Comparison of ENCODE assay signal across 9 cellular contexts in the genomic region with DNA sequence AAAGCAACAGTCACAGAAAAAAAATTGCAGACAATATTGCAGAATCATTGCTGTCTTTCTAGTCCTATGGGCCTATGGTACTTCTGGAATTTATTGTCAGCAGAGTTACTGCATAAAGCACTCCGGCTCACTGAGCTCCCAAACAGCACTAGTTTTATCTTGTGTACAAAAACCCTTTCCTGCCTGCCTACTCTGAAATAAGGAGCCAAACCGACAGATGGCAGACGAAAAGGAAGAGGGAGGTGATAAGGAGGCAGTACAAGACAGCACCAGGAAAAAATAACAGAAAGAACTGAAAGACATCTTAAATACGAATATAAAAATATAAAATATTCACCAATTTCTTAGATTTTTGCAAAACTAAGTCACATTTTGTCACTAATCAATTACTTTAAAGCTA. TPM values are rescaled to one million over a fixed set of nuclear protein-coding genes. Genes with fewer than 3 reads are reported as not detected.
A peak's percentile ranks its signal among the peaks of the same experiment; 100 is the strongest.
DNase-seq lines count a peak whose midpoint lies in the region; ATAC-seq lines count a peak whose summit lies in the region.
"Had no signal": no experiment of that assay in that cellular context is flagged by ENCODE, and none has a peak within 500 bp of the region (broad histone marks: within the 10 kb centered on the region; RNA-seq: fewer than 3 reads in every experiment).

No MANE protein-coding gene starts in this region.

- H3K79me1 ChIP-seq in mesenchymal stem cell (replicated peaks; ENCODE audit: low read length, poor library complexity, severe bottlenecking), result peaks cover 29% of the 10 kb centered on the region

- H4K91ac ChIP-seq in mesenchymal stem cell (ENCODE audit: low read length), result no peak overlapping the region

- no peak overlapping the region for H3K4me2 ChIP-seq in mesenchymal stem cell (ENCODE audit: low read length, poor library complexity, severe bottlenecking)

- H3K14ac ChIP-seq in mesenchymal stem cell (ENCODE audit: low read length in 2 of 2), result no peak overlapping the region

- no peak overlapping the region for H2AFZ ChIP-seq in mesenchymal stem cell (ENCODE audit: low read depth, low read length)

- in situ Hi-C loops in G401 (cut with HindIII; ENCODE audit: low sequenced_read_pairs), result no loop called here

- H3K4me1 ChIP-seq in mesenchymal stem cell (ENCODE audit: control insufficient read depth, insufficient read depth, low read depth, low read length), result no peaks in the 10 kb centered on the region
- peaks cover 9% of the 10 kb centered on the region for H3K4me1 ChIP-seq in effector memory CD4-positive, alpha-beta T cell (ENCODE audit: control insufficient read depth, insufficient read depth, low read length, poor library complexity, severe bottlenecking)

- no peak overlapping the region for H4K8ac ChIP-seq in mesenchymal stem cell (ENCODE audit: low read length)

- no peaks in the 10 kb centered on the region for H3K27me3 ChIP-seq in mesenchymal stem cell (ENCODE audit: control insufficient read depth in 1 of 2, insufficient read depth in 1 of 2, low read length in 2 of 2)
- H3K27me3 ChIP-seq in effector memory CD4-positive, alpha-beta T cell (replicated peaks; ENCODE audit: control insufficient read depth, insufficient read depth, low read length, poor library complexity, severe bottlenecking), result no peaks in the 10 kb centered on the region
- H3K27me3 ChIP-seq: spleen had no signal

- H2BK12ac ChIP-seq in mesenchymal stem cell (ENCODE audit: low read length in 2 of 2), result no peak overlapping the region

- H3K23ac ChIP-seq in mesenchymal stem cell (ENCODE audit: low read length in 2 of 2), result no peak overlapping the region

- H3K4ac ChIP-seq in mesenchymal stem cell (ENCODE audit: low read depth in 1 of 2, low read length in 2 of 2), result no peak overlapping the region

- DNase-seq in G401 (ENCODE audit: low spot score) (peak; percentile 87), NCI-H446 treated with DMSO at 0.1 percent for 48 hours (lab: John Stamatoyannopoulos, UW) (peak; percentile 29), cerebellar cortex (ENCODE audit: low spot score) (peak; percentile 84), mesenchymal stem cell (peak; percentile 48), EL (no peak)
- DNase-seq in effector memory CD4-positive, alpha-beta T cell, result no peak
- DNase-seq: NCI-H526 treated with DMSO at 0.1 percent for 48 hours, spleen had no signal

- H2BK5ac ChIP-seq in mesenchymal stem cell (ENCODE audit: low read depth, low read length, poor library complexity, severe bottlenecking), result no peak overlapping the region

- H3K36me3 ChIP-seq in mesenchymal stem cell (ENCODE audit: control insufficient read depth in 1 of 2, insufficient read depth in 2 of 2, low read depth in 1 of 2, low read length in 2 of 2), result no peaks in the 10 kb centered on the region
- no peaks in the 10 kb centered on the region for H3K36me3 ChIP-seq in effector memory CD4-positive, alpha-beta T cell (ENCODE audit: control insufficient read depth, insufficient read depth, low read length)
- H3K36me3 ChIP-seq: spleen had no signal

- H3K9me3 ChIP-seq in mesenchymal stem cell (ENCODE audit: control insufficient read depth, low read length), result no peaks in the 10 kb centered on the region
- H3K9me3 ChIP-seq in effector memory CD4-positive, alpha-beta T cell (ENCODE audit: control insufficient read depth, low read length), result no peaks in the 10 kb centered on the region
- H3K9me3 ChIP-seq: spleen had no signal

- no peak overlapping the region for H3K4me3 ChIP-seq in mesenchymal stem cell (ENCODE audit: insufficient read depth in 1 of 2, low read depth in 1 of 2, low read length in 2 of 2)
- no peak overlapping the region for H3K4me3 ChIP-seq in effector memory CD4-positive, alpha-beta T cell (ENCODE audit: insufficient read depth, low read depth, low read length, poor library complexity, severe bottlenecking)
- H3K4me3 ChIP-seq: spleen had no signal

- H2BK120ac ChIP-seq in mesenchymal stem cell (ENCODE audit: low read depth, low read length), result no peak overlapping the region

- no peak overlapping the region for H3K18ac ChIP-seq in mesenchymal stem cell (ENCODE audit: low read depth in 1 of 2, low read length in 2 of 2)

- no peak for ATAC-seq in HG03521 (IDR thresholded peaks at IDR 0.05; ENCODE audit: unreplicated experiment)

- peak overlapping the region; percentile 42 for H3K9ac ChIP-seq in mesenchymal stem cell (ENCODE audit: low read length)

- WGBS in mesenchymal stem cell, result 22% methylated on average over 1 of the region's 4 CpGs

- no peak overlapping the region for H3K27ac ChIP-seq in mesenchymal stem cell (ENCODE audit: low read length, poor library complexity, severe bottlenecking)
- no peak overlapping the region for H3K27ac ChIP-seq in effector memory CD4-positive, alpha-beta T cell (ENCODE audit: insufficient read depth, low read length, poor library complexity, severe bottlenecking)

- H2AK5ac ChIP-seq in mesenchymal stem cell (ENCODE audit: low read length, severe bottlenecking), result no peak overlapping the region

- H2BK15ac ChIP-seq in mesenchymal stem cell (ENCODE audit: low read depth, poor library complexity, severe bottlenecking), result no peak overlapping the region

RNA-seq across cellular contexts. Expression of a gene that starts 15.6 kb away (rescaled TPM):
- total RNA-seq in G401 (2014; rRNA removed; shearing (Covaris generic)), result 67.1 and 131 TPM in 2 replicates
- 10.2 TPM for polyA plus RNA-seq in mesenchymal stem cell (2013, experiment 1 of 2)
- 9.1 TPM for polyA plus RNA-seq in mesenchymal stem cell (2013, experiment 2 of 2)

Comparison
In these comparisons a context has a peak if more than half of its experiments do, and no peak if none do; other contexts are left out.
1. DNase-seq: peak in G401 (single experiment), NCI-H446 treated with DMSO at 0.1 percent for 48 hours (single experiment), cerebellar cortex (single experiment) and mesenchymal stem cell (single experiment); none in EL (single experiment) and effector memory CD4-positive, alpha-beta T cell (0 of 3).